In genomic region chr2:224645722-224646121, GRCh38 we compare ENCODE assay signal across 15 cellular contexts.
DNase-seq lines count a peak whose midpoint lies in the region; ATAC-seq and TF ChIP-seq lines count a peak whose summit lies in the region.
"Had no signal": no experiment of that assay in that cellular context is flagged by ENCODE, and none has a peak within 500 bp of the region (broad histone marks: within the 10 kb centered on the region; RNA-seq: fewer than 3 reads in every experiment).

No MANE protein-coding gene starts in this region.

- no peaks in the 10 kb centered on the region for H3K27me3 ChIP-seq in foreskin keratinocyte

- no peaks in the 10 kb centered on the region for H3K4me1 ChIP-seq in foreskin keratinocyte

- DNase-seq in Calu3, result peak; percentile 54
- peak; percentile 96 to 99 for DNase-seq in NCI-H526 (lab: John Stamatoyannopoulos, UW)
- no peak for DNase-seq in foreskin keratinocyte
- no peak for DNase-seq in ACHN
- DNase-seq in naive thymus-derived CD8-positive, alpha-beta T cell, result no peak
- DNase-seq in posterior cingulate gyrus, result no peak
- no peak for DNase-seq in progenitor cell of endocrine pancreas (ENCODE audit: low spot score, unreplicated experiment)
- DNase-seq: activated CD8-positive, alpha-beta memory T cell treated with anti-CD3 and anti-CD28 coated beads for 24 hours; amniotic stem cell; cerebellar nuclear complex; nephron progenitor cell had no signal

- TF ChIP-seq CTCF in Calu3 (IDR thresholded peaks at IDR 0.05; ENCODE audit: unreplicated experiment) (no peak), foreskin keratinocyte (conservative IDR thresholded peaks at IDR 0.05) (no peak), progenitor cell of endocrine pancreas (IDR thresholded peaks at IDR 0.05; ENCODE audit: unreplicated experiment) (no peak)

- H3K27me3 Mint-ChIP-seq in Calu3 (ENCODE audit: unreplicated experiment), result no peaks in the 10 kb centered on the region
- H3K27me3 Mint-ChIP-seq in naive thymus-derived CD8-positive, alpha-beta T cell, result peaks cover 0 to 6% (median 2%) of the 10 kb centered on the region in 5 donors
- peaks cover 4% of the 10 kb centered on the region for H3K27me3 Mint-ChIP-seq in progenitor cell of endocrine pancreas
- H3K27me3 Mint-ChIP-seq: stimulated activated naive CD8-positive, alpha-beta T cell treated with anti-CD3 and anti-CD28 coated beads, Interleukin-15, Interleukin-2, amounts not matched to agents 100 ng/mL and 50 ng/mL, for 24 hours had no signal

- ATAC-seq in HG03159 (IDR thresholded peaks at IDR 0.05; ENCODE audit: unreplicated experiment), result peak; percentile 16
- ATAC-seq in foreskin keratinocyte, result peak; percentile 36
- ATAC-seq in naive thymus-derived CD8-positive, alpha-beta T cell, result no peak

- in situ Hi-C loops in ACHN (cut with HindIII; ENCODE audit: low pct_ligation_motif_present, low pct_unique_long_range_greater_than_20kb, low sequenced_read_pairs), result no loop called here

- no peaks in the 10 kb centered on the region for H3K9me3 Mint-ChIP-seq in Calu3 (ENCODE audit: low read depth, unreplicated experiment)
- H3K9me3 Mint-ChIP-seq in naive thymus-derived CD8-positive, alpha-beta T cell, result no peaks in the 10 kb centered on the region
- H3K9me3 Mint-ChIP-seq in progenitor cell of endocrine pancreas (ENCODE audit: low read depth), result no peaks in the 10 kb centered on the region
- H3K9me3 Mint-ChIP-seq: endodermal cell; nephron progenitor cell; stimulated activated naive CD8-positive, alpha-beta T cell treated with anti-CD3 and anti-CD28 coated beads, Interleukin-15, Interleukin-2, amounts not matched to agents 100 ng/mL and 50 ng/mL, for 24 hours had no signal

- H3K27ac Mint-ChIP-seq in Calu3 (ENCODE audit: unreplicated experiment) (peak overlapping the region; percentile 77), progenitor cell of endocrine pancreas (no peak overlapping the region)
- no peak overlapping the region for H3K27ac Mint-ChIP-seq in naive thymus-derived CD8-positive, alpha-beta T cell
- H3K27ac Mint-ChIP-seq: endodermal cell; nephron progenitor cell; stimulated activated naive CD8-positive, alpha-beta T cell treated with anti-CD3 and anti-CD28 coated beads, Interleukin-15, Interleukin-2, amounts not matched to agents 100 ng/mL and 50 ng/mL, for 24 hours had no signal

- H3K36me3 Mint-ChIP-seq in Calu3 (ENCODE audit: insufficient read depth, unreplicated experiment), result no peaks in the 10 kb centered on the region
- no peaks in the 10 kb centered on the region for H3K36me3 Mint-ChIP-seq in naive thymus-derived CD8-positive, alpha-beta T cell
- H3K36me3 Mint-ChIP-seq in progenitor cell of endocrine pancreas (ENCODE audit: insufficient read depth), result no peaks in the 10 kb centered on the region

- H3K4me1 Mint-ChIP-seq in Calu3 (ENCODE audit: low read depth, unreplicated experiment), result peaks cover 18% of the 10 kb centered on the region
- peaks cover 0 to 3% (median 0%) of the 10 kb centered on the region in 4 donors for H3K4me1 Mint-ChIP-seq in naive thymus-derived CD8-positive, alpha-beta T cell
- H3K4me1 Mint-ChIP-seq in progenitor cell of endocrine pancreas (ENCODE audit: low read depth), result peaks cover 2% of the 10 kb centered on the region
- H3K4me1 Mint-ChIP-seq: nephron progenitor cell had no signal

- no TSS peak for BruUV-seq in Calu3 (replicated peaks; lab: Mats Ljungman, UMichigan)

- no peak overlapping the region for H3K27ac ChIP-seq in foreskin keratinocyte
- H3K27ac ChIP-seq: WERI-Rb-1 had no signal

- POLR2A ChIA-PET in naive thymus-derived CD8-positive, alpha-beta T cell (lab: Charles Lee), result no interaction called here

- intact Hi-C loops in Calu3 (cut with micrococcal nuclease; ENCODE audit: unreplicated experiment), result loop anchor here (1.0 to 10.0 kb wide), 4 partner anchors 161 to 671 kb away; no protein-coding TSS in a partner anchor
- intact Hi-C loops in posterior cingulate gyrus (cut with DNase I), result loop anchor here (10.0 kb wide), 1 partner anchor 671 kb away; no protein-coding TSS in a partner anchor

- H3K4me3 Mint-ChIP-seq in Calu3 (ENCODE audit: low read depth, unreplicated experiment) (no peak overlapping the region), progenitor cell of endocrine pancreas (ENCODE audit: low read depth) (no peak overlapping the region)
- no peak overlapping the region for H3K4me3 Mint-ChIP-seq in naive thymus-derived CD8-positive, alpha-beta T cell
- H3K4me3 Mint-ChIP-seq: endodermal cell; nephron progenitor cell; stimulated activated naive CD8-positive, alpha-beta T cell treated with anti-CD3 and anti-CD28 coated beads, Interleukin-15, Interleukin-2, amounts not matched to agents 100 ng/mL and 50 ng/mL, for 24 hours had no signal

- CTCF ChIA-PET in Calu3 (lab: Charles Lee), result interaction anchor here (0.9 to 1.0 kb wide), 2 partner anchors 33 to 60 kb away, joined by 3 read pairs; no protein-coding TSS in a partner anchor

Comparison
In these comparisons a context has a peak if more than half of its experiments do, and no peak if none do; other contexts are left out.
1. DNase-seq: peak in Calu3 (single experiment) and NCI-H526 (2 of 2); none in foreskin keratinocyte (0 of 2), ACHN (single experiment), naive thymus-derived CD8-positive, alpha-beta T cell (0 of 10), posterior cingulate gyrus (0 of 10) and progenitor cell of endocrine pancreas (single experiment).
2. ATAC-seq: peak in HG03159 (single experiment) and foreskin keratinocyte (single experiment); none in naive thymus-derived CD8-positive, alpha-beta T cell (0 of 2).